Comparison of ENCODE assay signal across 7 cellular contexts in the genomic region with DNA sequence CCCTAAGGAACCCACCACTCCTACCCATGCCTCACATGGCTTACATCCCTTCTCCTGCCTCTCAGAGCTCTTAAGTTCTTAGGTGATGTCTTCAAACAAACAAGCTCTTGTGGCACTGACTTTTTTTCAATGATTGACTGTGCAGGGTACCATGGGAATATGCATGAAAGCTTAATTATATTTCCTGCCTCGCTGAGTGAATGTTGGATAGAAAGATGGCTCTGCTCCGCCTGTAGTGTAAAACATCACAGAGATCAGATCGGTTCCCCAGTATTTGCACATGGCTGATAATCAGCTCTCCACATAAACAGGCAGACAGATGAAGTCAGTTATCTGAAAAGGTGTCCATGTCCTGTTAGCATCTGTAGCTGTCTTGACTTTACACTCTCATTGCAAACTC.
"Had no signal": no experiment of that assay in that cellular context is flagged by ENCODE, and none has a peak within 500 bp of the region (broad histone marks: within the 10 kb centered on the region; RNA-seq: fewer than 3 reads in every experiment).

No MANE protein-coding gene starts in this region.

- H3K9me3 ChIP-seq: HAP-1 had no signal

- H2AFZ ChIP-seq: GM23338 had no signal

- H3K4me1 ChIP-seq: HAP-1 had no signal

- DNase-seq: H7, HFFc6, IMR-90 had no signal

- H3K4me2 ChIP-seq: GM23338 had no signal

- H3K4me3 ChIP-seq: GM23338, HAP-1 had no signal

- H3K36me3 ChIP-seq: HAP-1 had no signal

- H3K27ac ChIP-seq: HL-60 had no signal

- ATAC-seq: GM23338, HCT116 had no signal
